1 cellular context compared by ENCODE assay signal in the genomic region with DNA sequence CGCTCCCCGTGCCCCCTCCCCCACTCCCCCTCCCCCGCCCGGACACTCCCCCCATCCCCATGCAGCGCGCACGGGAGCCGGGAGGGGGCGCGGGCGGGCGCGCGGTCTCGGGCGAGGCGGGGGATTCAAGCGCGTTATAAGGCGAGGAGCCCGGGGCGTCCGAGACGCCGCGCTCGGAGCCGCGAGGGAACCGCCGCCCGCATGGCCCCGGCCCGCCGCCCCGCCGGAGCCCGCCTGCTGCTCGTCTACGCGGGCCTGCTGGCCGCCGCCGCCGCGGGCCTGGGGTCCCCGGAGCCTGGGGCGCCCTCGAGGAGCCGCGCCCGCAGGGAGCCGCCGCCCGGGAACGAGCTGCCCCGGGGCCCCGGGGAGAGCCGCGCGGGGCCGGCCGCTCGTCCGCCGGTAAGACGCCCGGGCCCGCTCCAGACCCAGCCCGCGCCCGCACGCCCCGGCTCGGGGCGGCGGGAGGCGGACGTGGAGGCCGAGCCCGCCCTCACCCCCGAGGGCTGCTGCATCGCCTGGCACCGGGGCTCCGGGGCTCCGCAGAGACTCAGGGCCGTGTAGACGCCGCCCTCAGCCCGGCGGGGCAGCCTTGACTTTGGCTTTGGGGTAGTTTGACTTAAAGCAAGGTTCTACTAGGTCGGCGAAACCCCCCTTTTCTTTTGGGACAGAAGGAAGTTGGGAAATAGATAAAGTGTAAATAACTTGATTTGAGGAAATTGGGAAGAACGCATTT.
TF ChIP-seq lines count a peak whose summit lies in the region.

A gene with protein sequence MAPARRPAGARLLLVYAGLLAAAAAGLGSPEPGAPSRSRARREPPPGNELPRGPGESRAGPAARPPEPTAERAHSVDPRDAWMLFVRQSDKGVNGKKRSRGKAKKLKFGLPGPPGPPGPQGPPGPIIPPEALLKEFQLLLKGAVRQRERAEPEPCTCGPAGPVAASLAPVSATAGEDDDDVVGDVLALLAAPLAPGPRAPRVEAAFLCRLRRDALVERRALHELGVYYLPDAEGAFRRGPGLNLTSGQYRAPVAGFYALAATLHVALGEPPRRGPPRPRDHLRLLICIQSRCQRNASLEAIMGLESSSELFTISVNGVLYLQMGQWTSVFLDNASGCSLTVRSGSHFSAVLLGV (plus strand): TSS at position 164 of the 733 bp plus-strand sequence. CDS start 38 bp downstream, at position 202.

TF ChIP-seq in GM12878, 131 proteins besides CTCF, POLR2A, EP300 and RAD21 (continued from another document):
- TF ChIP-seq, protein P1, sequence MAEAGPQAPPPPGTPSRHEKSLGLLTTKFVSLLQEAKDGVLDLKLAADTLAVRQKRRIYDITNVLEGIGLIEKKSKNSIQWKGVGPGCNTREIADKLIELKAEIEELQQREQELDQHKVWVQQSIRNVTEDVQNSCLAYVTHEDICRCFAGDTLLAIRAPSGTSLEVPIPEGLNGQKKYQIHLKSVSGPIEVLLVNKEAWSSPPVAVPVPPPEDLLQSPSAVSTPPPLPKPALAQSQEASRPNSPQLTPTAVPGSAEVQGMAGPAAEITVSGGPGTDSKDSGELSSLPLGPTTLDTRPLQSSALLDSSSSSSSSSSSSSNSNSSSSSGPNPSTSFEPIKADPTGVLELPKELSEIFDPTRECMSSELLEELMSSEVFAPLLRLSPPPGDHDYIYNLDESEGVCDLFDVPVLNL (IDR thresholded peaks at IDR 0.05; ENCODE audit: low read depth, low read length), result peak; percentile 75; the same call in 1 of the 2 replicates
